23 cellular contexts compared by ENCODE assay signal in the genomic region with DNA sequence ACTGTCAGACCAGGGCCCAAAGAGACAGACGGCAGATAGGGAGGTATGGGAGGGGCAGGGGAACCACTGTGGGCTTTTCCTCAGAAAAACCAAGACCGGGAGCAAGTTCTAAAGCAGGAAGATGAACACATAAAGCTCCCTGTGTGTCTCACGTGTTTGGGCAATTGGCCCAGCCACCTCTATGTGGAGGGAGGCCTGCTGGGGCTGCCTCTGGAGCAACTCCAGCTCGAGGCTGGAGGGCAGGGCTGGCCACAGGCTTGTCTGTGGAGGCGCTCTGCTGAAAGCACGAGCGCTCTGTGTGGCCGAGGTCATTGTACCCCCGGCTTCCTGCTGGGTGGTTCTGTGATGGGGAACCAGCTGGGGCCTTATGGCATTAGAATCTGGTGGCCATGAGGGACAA. TPM values are rescaled to one million over a fixed set of nuclear protein-coding genes. Genes with fewer than 3 reads are reported as not detected.
DNase-seq lines count a peak whose midpoint lies in the region; ATAC-seq and TF ChIP-seq lines count a peak whose summit lies in the region.
"Had no signal": no experiment of that assay in that cellular context is flagged by ENCODE, and none has a peak within 500 bp of the region (broad histone marks: within the 10 kb centered on the region; RNA-seq: fewer than 3 reads in every experiment).

No MANE protein-coding gene starts in this region.

- H3K9me3 ChIP-seq in psoas muscle: no peaks in the 10 kb centered on the region
- H3K9me3 ChIP-seq: adrenal gland had no signal

- H3K4me3 ChIP-seq in psoas muscle: no peak overlapping the region
- H3K4me3 ChIP-seq: A549, adrenal gland had no signal

- peak overlapping the region; percentile 16 for H3K27ac Mint-ChIP-seq in activated CD8-positive, alpha-beta T cell treated with anti-CD3 and anti-CD28 coated beads, Interleukin-2, amount 10 ng/mL, durations not matched to agents 7 days and 5 days
- no peak overlapping the region for H3K27ac Mint-ChIP-seq in activated CD8-positive, alpha-beta T cell treated with anti-CD3 and anti-CD28 coated beads for 36 hours
- peak overlapping the region; percentile 44 for H3K27ac Mint-ChIP-seq in activated T-helper 17 cell treated with anti-CD3 and anti-CD28 coated beads, Interleukin-2, amount 50 U/mL, for 72 hours
- peak overlapping the region; percentile 20 for H3K27ac Mint-ChIP-seq in stimulated activated memory B cell treated with anti-CD40 and anti-IgM and Interleukin-4, amounts not matched to agents 10 μg/mL and 1 μg/mL and 100 μg/mL, for 72 hours

- H3K27ac ChIP-seq in psoas muscle: no peak overlapping the region
- H3K27ac ChIP-seq: A549, adrenal gland, HL-60, WERI-Rb-1 had no signal

- peaks cover 0 to 80% of the 10 kb centered on the region in 2 donors for H3K36me3 ChIP-seq in psoas muscle (ENCODE audit: insufficient read depth in 1 of 2, low read depth in 1 of 2)

- H3K27me3 ChIP-seq in psoas muscle (ENCODE audit: insufficient read depth in 3 of 3, low read length in 2 of 3): no peaks in the 10 kb centered on the region
- H3K27me3 ChIP-seq: adrenal gland had no signal

- ATAC-seq in activated CD8-positive, alpha-beta T cell treated with anti-CD3 and anti-CD28 coated beads, Interleukin-2, amount 10 ng/mL, durations not matched to agents 7 days and 5 days: no peak
- no peak for ATAC-seq in activated CD8-positive, alpha-beta T cell treated with anti-CD3 and anti-CD28 coated beads for 36 hours
- ATAC-seq in activated T-helper 17 cell treated with anti-CD3 and anti-CD28 coated beads, Interleukin-2, amount 50 U/mL, for 72 hours (replicated peaks): no peak
- ATAC-seq in left ventricle myocardium superior (peak; percentile 46), psoas muscle (no peak)
- no peak for ATAC-seq in stimulated activated memory B cell treated with anti-CD40 and anti-IgM and Interleukin-4, amounts not matched to agents 10 μg/mL and 1 μg/mL and 100 μg/mL, for 72 hours
- ATAC-seq: natural killer cell had no signal

- no peak for TF ChIP-seq CTCF in activated CD8-positive, alpha-beta T cell treated with anti-CD3 and anti-CD28 coated beads for 36 hours (IDR thresholded peaks at IDR 0.05)
- no peak for TF ChIP-seq CTCF in psoas muscle (IDR thresholded peaks at IDR 0.05)

- H3K4me1 Mint-ChIP-seq in activated CD8-positive, alpha-beta T cell treated with anti-CD3 and anti-CD28 coated beads, Interleukin-2, amount 10 ng/mL, durations not matched to agents 7 days and 5 days (ENCODE audit: low read depth): peaks cover 27% of the 10 kb centered on the region
- peaks cover 18% of the 10 kb centered on the region for H3K4me1 Mint-ChIP-seq in activated CD8-positive, alpha-beta T cell treated with anti-CD3 and anti-CD28 coated beads for 36 hours (ENCODE audit: low read depth)
- peaks cover 12% of the 10 kb centered on the region for H3K4me1 Mint-ChIP-seq in activated T-helper 17 cell treated with anti-CD3 and anti-CD28 coated beads, Interleukin-2, amount 50 U/mL, for 72 hours
- H3K4me1 Mint-ChIP-seq in stimulated activated memory B cell treated with anti-CD40 and anti-IgM and Interleukin-4, amounts not matched to agents 10 μg/mL and 1 μg/mL and 100 μg/mL, for 72 hours: peaks cover 23% of the 10 kb centered on the region

- no peaks in the 10 kb centered on the region for H3K27me3 Mint-ChIP-seq in activated CD8-positive, alpha-beta T cell treated with anti-CD3 and anti-CD28 coated beads, Interleukin-2, amount 10 ng/mL, durations not matched to agents 7 days and 5 days (ENCODE audit: low read depth)
- no peaks in the 10 kb centered on the region for H3K27me3 Mint-ChIP-seq in activated CD8-positive, alpha-beta T cell treated with anti-CD3 and anti-CD28 coated beads for 36 hours
- no peaks in the 10 kb centered on the region for H3K27me3 Mint-ChIP-seq in activated T-helper 17 cell treated with anti-CD3 and anti-CD28 coated beads, Interleukin-2, amount 50 U/mL, for 72 hours
- no peaks in the 10 kb centered on the region for H3K27me3 Mint-ChIP-seq in stimulated activated memory B cell treated with anti-CD40 and anti-IgM and Interleukin-4, amounts not matched to agents 10 μg/mL and 1 μg/mL and 100 μg/mL, for 72 hours

- no peak overlapping the region for H3K4me3 Mint-ChIP-seq in activated CD8-positive, alpha-beta T cell treated with anti-CD3 and anti-CD28 coated beads, Interleukin-2, amount 10 ng/mL, durations not matched to agents 7 days and 5 days
- no peak overlapping the region for H3K4me3 Mint-ChIP-seq in activated CD8-positive, alpha-beta T cell treated with anti-CD3 and anti-CD28 coated beads for 36 hours
- no peak overlapping the region for H3K4me3 Mint-ChIP-seq in activated T-helper 17 cell treated with anti-CD3 and anti-CD28 coated beads, Interleukin-2, amount 50 U/mL, for 72 hours
- H3K4me3 Mint-ChIP-seq in stimulated activated memory B cell treated with anti-CD40 and anti-IgM and Interleukin-4, amounts not matched to agents 10 μg/mL and 1 μg/mL and 100 μg/mL, for 72 hours: no peak overlapping the region
- H3K4me3 Mint-ChIP-seq: natural killer cell had no signal

- 77 to 85% (median 83%) methylated on average over 9 of the region's 9 CpGs for WGBS in psoas muscle, 3 donors

- CTCF ChIA-PET in activated CD8-positive, alpha-beta T cell treated with anti-CD3 and anti-CD28 coated beads, Interleukin-2, amount 10 ng/mL, durations not matched to agents 7 days and 5 days (lab: Charles Lee): no interaction called here
- CTCF ChIA-PET in activated CD8-positive, alpha-beta T cell treated with anti-CD3 and anti-CD28 coated beads for 36 hours (lab: Charles Lee): no interaction called here

- intact Hi-C loops in activated CD8-positive, alpha-beta T cell treated with anti-CD3 and anti-CD28 coated beads for 36 hours (cut with micrococcal nuclease): no loop called here
- intact Hi-C loops in left ventricle myocardium superior (cut with micrococcal nuclease) (no loop called here), psoas muscle (cut with DNase I) (no loop called here)

- peaks cover 6% of the 10 kb centered on the region for H3K9me3 Mint-ChIP-seq in activated CD8-positive, alpha-beta T cell treated with anti-CD3 and anti-CD28 coated beads, Interleukin-2, amount 10 ng/mL, durations not matched to agents 7 days and 5 days (ENCODE audit: insufficient read depth)
- H3K9me3 Mint-ChIP-seq in activated CD8-positive, alpha-beta T cell treated with anti-CD3 and anti-CD28 coated beads for 36 hours: peaks cover 30% of the 10 kb centered on the region
- H3K9me3 Mint-ChIP-seq in activated T-helper 17 cell treated with anti-CD3 and anti-CD28 coated beads, Interleukin-2, amount 50 U/mL, for 72 hours: peaks cover 9% of the 10 kb centered on the region
- H3K9me3 Mint-ChIP-seq in stimulated activated memory B cell treated with anti-CD40 and anti-IgM and Interleukin-4, amounts not matched to agents 10 μg/mL and 1 μg/mL and 100 μg/mL, for 72 hours: peaks cover 10% of the 10 kb centered on the region

- DNase-seq in activated CD8-positive, alpha-beta T cell treated with anti-CD3 and anti-CD28 coated beads, Interleukin-2, amount 10 ng/mL, durations not matched to agents 7 days and 5 days: no peak
- DNase-seq in activated CD8-positive, alpha-beta T cell treated with anti-CD3 and anti-CD28 coated beads for 36 hours: no peak
- no peak for DNase-seq in left ventricle myocardium superior
- no peak for DNase-seq in psoas muscle
- no peak for DNase-seq in NCI-H1694 treated with DMSO at 0.1 percent for 48 hours (lab: John Stamatoyannopoulos, UW)
- no peak for DNase-seq in activated gamma-delta T cell treated with Interleukin-2 at 50 U/mL for 16 hours
- DNase-seq: activated CD8-positive, alpha-beta memory T cell treated with anti-CD3 and anti-CD28 coated beads for 24 hours; adrenal gland; C1 segment of cervical spinal cord; DMS79; IMR-90; mesenchymal stem cell; natural killer cell; NCI-H146; NCI-H82; OCI-M1; SIG-M5; stimulated activated CD4-positive, alpha-beta T cell treated with anti-CD3 and anti-CD28 coated beads, Interleukin-2, amount 100 ng/mL, for 48 hours; WERI-Rb-1 had no signal

- no peaks in the 10 kb centered on the region for H3K4me1 ChIP-seq in psoas muscle
- H3K4me1 ChIP-seq: A549, adrenal gland had no signal

- H3K36me3 Mint-ChIP-seq in activated CD8-positive, alpha-beta T cell treated with anti-CD3 and anti-CD28 coated beads, Interleukin-2, amount 10 ng/mL, durations not matched to agents 7 days and 5 days (ENCODE audit: low read depth): peaks cover 45% of the 10 kb centered on the region
- H3K36me3 Mint-ChIP-seq in activated CD8-positive, alpha-beta T cell treated with anti-CD3 and anti-CD28 coated beads for 36 hours (ENCODE audit: low read depth): peaks cover 56% of the 10 kb centered on the region
- peaks cover 65% of the 10 kb centered on the region for H3K36me3 Mint-ChIP-seq in activated T-helper 17 cell treated with anti-CD3 and anti-CD28 coated beads, Interleukin-2, amount 50 U/mL, for 72 hours (ENCODE audit: low read depth)
- H3K36me3 Mint-ChIP-seq in stimulated activated memory B cell treated with anti-CD40 and anti-IgM and Interleukin-4, amounts not matched to agents 10 μg/mL and 1 μg/mL and 100 μg/mL, for 72 hours: peaks cover 84% of the 10 kb centered on the region

- POLR2A ChIA-PET in activated CD8-positive, alpha-beta T cell treated with anti-CD3 and anti-CD28 coated beads, Interleukin-2, amount 10 ng/mL, durations not matched to agents 7 days and 5 days (lab: Charles Lee): interaction anchor here (1.1 kb wide), 1 partner anchor 57 kb away, joined by 4 read pairs; no protein-coding TSS in a partner anchor
- POLR2A ChIA-PET in activated CD8-positive, alpha-beta T cell treated with anti-CD3 and anti-CD28 coated beads for 36 hours (lab: Charles Lee): interaction anchor here (0.8 to 1.8 kb wide), 3 partner anchors 9 to 81 kb away, joined by 3 to 4 read pairs (median 3); no protein-coding TSS in a partner anchor

RNA-seq across cellular contexts. Expression of a gene that starts 36.4 kb away (rescaled TPM):
- total RNA-seq in activated CD8-positive, alpha-beta T cell treated with anti-CD3 and anti-CD28 coated beads, Interleukin-2, amount 10 ng/mL, durations not matched to agents 7 days and 5 days: 10 to 100 TPM; 54.6 to 55.9 TPM
- total RNA-seq in activated CD8-positive, alpha-beta T cell treated with anti-CD3 and anti-CD28 coated beads for 36 hours: 10 to 100 TPM; 34.6 to 35.8 TPM
- 10 to 100 TPM; 29.7 to 50.0 TPM for total RNA-seq in activated T-helper 17 cell treated with anti-CD3 and anti-CD28 coated beads, Interleukin-2, amount 50 U/mL, for 72 hours
- total RNA-seq in left ventricle myocardium superior (18.7 TPM), psoas muscle (10 to 100 TPM; 10.1 to 21.0 (median 18.0) TPM)
- polyA plus RNA-seq in psoas muscle: 10 to 100 TPM in 1 of 3 donors, 1 to 10 TPM in 2; 5.0 to 20.4 (median 9.3) TPM

RNA-seq across cellular contexts. Expression of a gene that starts 53.1 kb away (rescaled TPM):
- total RNA-seq in activated CD8-positive, alpha-beta T cell treated with anti-CD3 and anti-CD28 coated beads, Interleukin-2, amount 10 ng/mL, durations not matched to agents 7 days and 5 days: 10 to 100 TPM; 27.5 to 31.2 TPM
- 10 to 100 TPM; 46.0 to 48.3 TPM for total RNA-seq in activated CD8-positive, alpha-beta T cell treated with anti-CD3 and anti-CD28 coated beads for 36 hours
- 10 to 100 TPM; 37.0 to 45.7 TPM for total RNA-seq in activated T-helper 17 cell treated with anti-CD3 and anti-CD28 coated beads, Interleukin-2, amount 50 U/mL, for 72 hours
- total RNA-seq in left ventricle myocardium superior (17.8 TPM), psoas muscle (10 to 100 TPM; 28.1 to 46.5 (median 42.0) TPM)
- 10 to 100 TPM; 10.9 to 27.3 (median 12.3) TPM for polyA plus RNA-seq in psoas muscle
